ENCODE assay signal across 22 cellular contexts in genomic region chr4:10305816-10306215, GRCh38.
"Had no signal": no experiment of that assay in that cellular context is flagged by ENCODE, and none has a peak within 500 bp of the region (broad histone marks: within the 10 kb centered on the region; RNA-seq: fewer than 3 reads in every experiment).

No MANE protein-coding gene starts in this region.

- ATAC-seq: effector memory CD8-positive, alpha-beta T cell; gastrocnemius medialis; left ventricle myocardium superior; lower lobe of right lung; naive thymus-derived CD8-positive, alpha-beta T cell; right cardiac atrium; stimulated activated effector memory CD8-positive, alpha-beta T cell treated with anti-CD3 and anti-CD28 coated beads, Interleukin-12 subunit alpha, Interleukin-12 subunit beta, amount 100 ng/mL, for 72 hours; stimulated activated naive CD8-positive, alpha-beta T cell treated with anti-CD3 and anti-CD28 coated beads, Interleukin-15, Interleukin-2, amounts not matched to agents 100 U/mL and 50 U/mL, for 24 hours had no signal

- H3K27ac ChIP-seq: esophagus squamous epithelium, gastrocnemius medialis, lower lobe of right lung, prostate gland, sigmoid colon, thoracic aorta, tibial nerve, upper lobe of left lung had no signal

- DNase-seq: cortex of kidney; effector memory CD8-positive, alpha-beta T cell; erythroblast; esophagus squamous epithelium; gastrocnemius medialis; head of caudate nucleus; left ventricle myocardium superior; lower lobe of right lung; naive thymus-derived CD8-positive, alpha-beta T cell; nephron progenitor cell; nucleus accumbens; right cardiac atrium; sigmoid colon; stimulated activated CD4-positive, alpha-beta T cell treated with anti-CD3 and anti-CD28 coated beads, Interleukin-2, amount 100 ng/mL, for 24 hours; stimulated activated CD4-positive, alpha-beta T cell treated with anti-CD3 and anti-CD28 coated beads, Interleukin-4, amount 100 ng/mL, for 24 hours; stimulated activated naive CD8-positive, alpha-beta T cell treated with anti-CD3 and anti-CD28 coated beads, Interleukin-15, Interleukin-2, amounts not matched to agents 100 U/mL and 50 U/mL, for 24 hours; substantia nigra; upper lobe of left lung had no signal

- H3K4me3 ChIP-seq: esophagus squamous epithelium, gastrocnemius medialis, lower lobe of right lung, prostate gland, sigmoid colon, thoracic aorta, tibial nerve, upper lobe of left lung had no signal

- H3K9me3 ChIP-seq: esophagus squamous epithelium, gastrocnemius medialis, lower lobe of right lung, prostate gland, sigmoid colon, thoracic aorta, tibial nerve, upper lobe of left lung had no signal

- H3K36me3 ChIP-seq: esophagus squamous epithelium, gastrocnemius medialis, lower lobe of right lung, prostate gland, sigmoid colon, thoracic aorta, tibial nerve, upper lobe of left lung had no signal

- H3K27me3 ChIP-seq: sigmoid colon, tibial nerve, upper lobe of left lung had no signal

- H3K4me1 ChIP-seq: esophagus squamous epithelium, gastrocnemius medialis, lower lobe of right lung, prostate gland, sigmoid colon, tibial nerve, upper lobe of left lung had no signal
